1 cellular context compared by ENCODE assay signal in the genomic region with DNA sequence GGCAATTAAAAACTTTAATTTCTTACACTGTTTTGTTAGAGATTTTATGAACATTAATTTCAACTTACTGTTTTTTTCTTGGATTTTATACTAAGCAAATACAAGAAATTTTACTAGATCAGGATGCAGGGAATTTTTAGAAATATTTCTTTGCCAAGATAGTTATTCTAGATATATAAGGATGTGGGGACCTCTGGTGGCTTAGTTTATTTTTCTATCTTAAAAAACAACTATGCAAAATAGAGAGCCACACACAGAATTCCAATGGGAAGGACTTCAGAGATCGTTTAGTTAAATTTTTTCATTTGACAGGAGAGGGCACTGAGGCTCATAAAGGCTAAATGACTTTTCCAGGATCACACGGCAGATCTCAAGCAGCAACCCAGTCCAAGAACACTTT.
TF ChIP-seq lines count a peak whose summit lies in the region.

No MANE protein-coding gene starts in this region.

TF ChIP-seq in GM23338, 12 proteins besides CTCF, POLR2A, EP300 and RAD21 (continued from another document):
- TF ChIP-seq, protein P1, sequence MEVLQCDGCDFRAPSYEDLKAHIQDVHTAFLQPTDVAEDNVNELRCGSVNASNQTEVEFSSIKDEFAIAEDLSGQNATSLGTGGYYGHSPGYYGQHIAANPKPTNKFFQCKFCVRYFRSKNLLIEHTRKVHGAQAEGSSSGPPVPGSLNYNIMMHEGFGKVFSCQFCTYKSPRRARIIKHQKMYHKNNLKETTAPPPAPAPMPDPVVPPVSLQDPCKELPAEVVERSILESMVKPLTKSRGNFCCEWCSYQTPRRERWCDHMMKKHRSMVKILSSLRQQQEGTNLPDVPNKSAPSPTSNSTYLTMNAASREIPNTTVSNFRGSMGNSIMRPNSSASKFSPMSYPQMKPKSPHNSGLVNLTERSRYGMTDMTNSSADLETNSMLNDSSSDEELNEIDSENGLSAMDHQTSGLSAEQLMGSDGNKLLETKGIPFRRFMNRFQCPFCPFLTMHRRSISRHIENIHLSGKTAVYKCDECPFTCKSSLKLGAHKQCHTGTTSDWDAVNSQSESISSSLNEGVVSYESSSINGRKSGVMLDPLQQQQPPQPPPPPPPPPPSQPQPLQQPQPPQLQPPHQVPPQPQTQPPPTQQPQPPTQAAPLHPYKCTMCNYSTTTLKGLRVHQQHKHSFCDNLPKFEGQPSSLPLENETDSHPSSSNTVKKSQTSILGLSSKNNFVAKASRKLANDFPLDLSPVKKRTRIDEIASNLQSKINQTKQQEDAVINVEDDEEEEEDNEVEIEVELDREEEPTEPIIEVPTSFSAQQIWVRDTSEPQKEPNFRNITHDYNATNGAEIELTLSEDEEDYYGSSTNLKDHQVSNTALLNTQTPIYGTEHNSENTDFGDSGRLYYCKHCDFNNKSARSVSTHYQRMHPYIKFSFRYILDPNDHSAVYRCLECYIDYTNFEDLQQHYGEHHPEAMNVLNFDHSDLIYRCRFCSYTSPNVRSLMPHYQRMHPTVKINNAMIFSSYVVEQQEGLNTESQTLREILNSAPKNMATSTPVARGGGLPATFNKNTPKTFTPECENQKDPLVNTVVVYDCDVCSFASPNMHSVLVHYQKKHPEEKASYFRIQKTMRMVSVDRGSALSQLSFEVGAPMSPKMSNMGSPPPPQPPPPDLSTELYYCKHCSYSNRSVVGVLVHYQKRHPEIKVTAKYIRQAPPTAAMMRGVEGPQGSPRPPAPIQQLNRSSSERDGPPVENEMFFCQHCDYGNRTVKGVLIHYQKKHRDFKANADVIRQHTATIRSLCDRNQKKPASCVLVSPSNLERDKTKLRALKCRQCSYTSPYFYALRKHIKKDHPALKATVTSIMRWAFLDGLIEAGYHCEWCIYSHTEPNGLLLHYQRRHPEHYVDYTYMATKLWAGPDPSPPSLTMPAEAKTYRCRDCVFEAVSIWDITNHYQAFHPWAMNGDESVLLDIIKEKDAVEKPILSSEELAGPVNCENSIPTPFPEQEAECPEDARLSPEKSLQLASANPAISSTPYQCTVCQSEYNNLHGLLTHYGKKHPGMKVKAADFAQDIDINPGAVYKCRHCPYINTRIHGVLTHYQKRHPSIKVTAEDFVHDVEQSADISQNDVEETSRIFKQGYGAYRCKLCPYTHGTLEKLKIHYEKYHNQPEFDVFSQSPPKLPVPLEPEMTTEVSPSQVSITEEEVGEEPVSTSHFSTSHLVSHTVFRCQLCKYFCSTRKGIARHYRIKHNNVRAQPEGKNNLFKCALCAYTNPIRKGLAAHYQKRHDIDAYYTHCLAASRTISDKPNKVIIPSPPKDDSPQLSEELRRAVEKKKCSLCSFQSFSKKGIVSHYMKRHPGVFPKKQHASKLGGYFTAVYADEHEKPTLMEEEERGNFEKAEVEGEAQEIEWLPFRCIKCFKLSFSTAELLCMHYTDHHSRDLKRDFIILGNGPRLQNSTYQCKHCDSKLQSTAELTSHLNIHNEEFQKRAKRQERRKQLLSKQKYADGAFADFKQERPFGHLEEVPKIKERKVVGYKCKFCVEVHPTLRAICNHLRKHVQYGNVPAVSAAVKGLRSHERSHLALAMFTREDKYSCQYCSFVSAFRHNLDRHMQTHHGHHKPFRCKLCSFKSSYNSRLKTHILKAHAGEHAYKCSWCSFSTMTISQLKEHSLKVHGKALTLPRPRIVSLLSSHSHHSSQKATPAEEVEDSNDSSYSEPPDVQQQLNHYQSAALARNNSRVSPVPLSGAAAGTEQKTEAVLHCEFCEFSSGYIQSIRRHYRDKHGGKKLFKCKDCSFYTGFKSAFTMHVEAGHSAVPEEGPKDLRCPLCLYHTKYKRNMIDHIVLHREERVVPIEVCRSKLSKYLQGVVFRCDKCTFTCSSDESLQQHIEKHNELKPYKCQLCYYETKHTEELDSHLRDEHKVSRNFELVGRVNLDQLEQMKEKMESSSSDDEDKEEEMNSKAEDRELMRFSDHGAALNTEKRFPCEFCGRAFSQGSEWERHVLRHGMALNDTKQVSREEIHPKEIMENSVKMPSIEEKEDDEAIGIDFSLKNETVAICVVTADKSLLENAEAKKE (CRISPR knock-in tag; IDR thresholded peaks at IDR 0.05), result no peak
- no peak for TF ChIP-seq ZNF331 (CRISPR knock-in tag; IDR thresholded peaks at IDR 0.05; ENCODE audit: low read depth)
- no peak for TF ChIP-seq CREB1 (CRISPR knock-in tag; IDR thresholded peaks at IDR 0.05; ENCODE audit: low read depth)
- no peak for TF ChIP-seq EZH2phosphoT487 (IDR thresholded peaks at IDR 0.05; ENCODE audit: unreplicated experiment)
- TF ChIP-seq, protein P2, sequence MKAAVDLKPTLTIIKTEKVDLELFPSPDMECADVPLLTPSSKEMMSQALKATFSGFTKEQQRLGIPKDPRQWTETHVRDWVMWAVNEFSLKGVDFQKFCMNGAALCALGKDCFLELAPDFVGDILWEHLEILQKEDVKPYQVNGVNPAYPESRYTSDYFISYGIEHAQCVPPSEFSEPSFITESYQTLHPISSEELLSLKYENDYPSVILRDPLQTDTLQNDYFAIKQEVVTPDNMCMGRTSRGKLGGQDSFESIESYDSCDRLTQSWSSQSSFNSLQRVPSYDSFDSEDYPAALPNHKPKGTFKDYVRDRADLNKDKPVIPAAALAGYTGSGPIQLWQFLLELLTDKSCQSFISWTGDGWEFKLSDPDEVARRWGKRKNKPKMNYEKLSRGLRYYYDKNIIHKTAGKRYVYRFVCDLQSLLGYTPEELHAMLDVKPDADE (IDR thresholded peaks at IDR 0.05), result no peak
- TF ChIP-seq NANOG (IDR thresholded peaks at IDR 0.05; ENCODE audit: borderline replicate concordance), result no peak
- TF ChIP-seq POLR2AphosphoS5 (IDR thresholded peaks at IDR 0.05; ENCODE audit: low read depth), result no peak
- TF ChIP-seq ZNF114 (CRISPR knock-in tag; IDR thresholded peaks at IDR 0.05), result no peak
- TF ChIP-seq JUNB (IDR thresholded peaks at IDR 0.05; ENCODE audit: unreplicated experiment), result no peak
